23 cellular contexts compared by ENCODE assay signal in genomic region chr3:146770301-146770700, GRCh38.
"Had no signal": no experiment of that assay in that cellular context is flagged by ENCODE, and none has a peak within 500 bp of the region (broad histone marks: within the 10 kb centered on the region; RNA-seq: fewer than 3 reads in every experiment).

No MANE protein-coding gene starts in this region.

- H3K9me3 ChIP-seq: colonic mucosa, gastrocnemius medialis had no signal

- DNase-seq: colonic mucosa; cortex of kidney; dorsolateral prefrontal cortex; effector CD4-positive, alpha-beta T cell; effector CD8-positive, alpha-beta T cell; effector memory CD4-positive, alpha-beta T cell; effector memory CD8-positive, alpha-beta T cell; erythroblast; esophagus squamous epithelium; foreskin fibroblast; foreskin keratinocyte; foreskin melanocyte; gastrocnemius medialis; glutamatergic neuron; head of caudate nucleus; heart left ventricle; heart right ventricle had no signal

- H3K4me1 ChIP-seq: colonic mucosa, esophagus muscularis mucosa, esophagus squamous epithelium, foreskin keratinocyte, gastrocnemius medialis, gastroesophageal sphincter, heart left ventricle, heart right ventricle had no signal

- H2AFZ ChIP-seq: hepatocyte had no signal

- H3K79me2 ChIP-seq: hepatocyte had no signal

- H3K36me3 ChIP-seq: colonic mucosa, esophagus muscularis mucosa, esophagus squamous epithelium, gastrocnemius medialis, gastroesophageal sphincter, heart left ventricle, heart right ventricle had no signal

- H3K27ac Mint-ChIP-seq: dendritic cell treated with granulocyte-macrophage colony-stimulating factor and Interleukin-4, amounts not matched to agents 40 ng/mL and 50 ng/mL, for 4 days; effector memory CD8-positive, alpha-beta T cell had no signal

- H3K4me3 ChIP-seq: colonic mucosa, coronary artery, dorsolateral prefrontal cortex, esophagus muscularis mucosa, esophagus squamous epithelium, gastrocnemius medialis, gastroesophageal sphincter, heart left ventricle, heart right ventricle, hepatocyte had no signal

- H3K4me2 ChIP-seq: hepatocyte had no signal

- H3K4me3 Mint-ChIP-seq: dendritic cell treated with granulocyte-macrophage colony-stimulating factor and Interleukin-4, amounts not matched to agents 40 ng/mL and 50 ng/mL, for 4 days; effector memory CD8-positive, alpha-beta T cell had no signal

- H3K27ac ChIP-seq: colonic mucosa, coronary artery, dorsolateral prefrontal cortex, epithelial cell of prostate, esophagus muscularis mucosa, esophagus squamous epithelium, foreskin keratinocyte, gastrocnemius medialis, gastroesophageal sphincter, heart left ventricle, heart right ventricle, hepatocyte had no signal

- H3K27me3 ChIP-seq: colonic mucosa, dorsolateral prefrontal cortex, esophagus muscularis mucosa, esophagus squamous epithelium, foreskin keratinocyte, gastrocnemius medialis, gastroesophageal sphincter, heart left ventricle, heart right ventricle, hepatocyte had no signal

- H3K27me3 Mint-ChIP-seq: dendritic cell treated with granulocyte-macrophage colony-stimulating factor and Interleukin-4, amounts not matched to agents 40 ng/mL and 50 ng/mL, for 4 days; effector memory CD8-positive, alpha-beta T cell had no signal
